In the genomic region with DNA sequence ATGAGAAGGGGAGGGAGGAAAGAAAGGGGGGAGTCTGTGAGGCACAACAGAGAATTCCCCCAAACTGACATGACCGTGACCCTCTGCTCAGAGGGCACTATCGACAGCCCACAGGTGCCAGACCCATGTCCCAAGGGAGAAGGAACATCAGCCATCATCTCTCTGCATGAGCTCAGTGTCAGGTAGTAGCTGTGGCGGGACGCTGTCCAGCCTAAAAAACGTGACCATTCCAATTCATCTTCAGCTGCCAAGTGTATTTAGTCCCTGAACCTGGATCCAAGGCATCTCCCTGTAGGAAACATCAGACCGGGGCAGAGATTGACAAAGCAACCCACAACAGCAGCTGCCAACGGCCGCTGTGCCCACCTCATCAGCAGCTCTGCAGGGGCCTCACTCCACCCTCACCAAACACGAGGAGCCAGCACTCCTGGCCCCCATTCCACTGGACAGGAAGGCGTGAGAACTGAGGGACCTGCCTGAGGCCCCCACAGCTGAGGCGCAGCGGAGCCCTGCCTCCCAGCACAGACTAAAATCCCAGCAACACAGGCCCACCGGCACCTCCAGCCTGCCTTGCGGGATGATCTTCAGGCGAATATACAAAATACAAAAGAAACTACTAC, we compare ENCODE assay signal across 17 cellular contexts. TPM values are rescaled to one million over a fixed set of nuclear protein-coding genes. Genes with fewer than 3 reads are reported as not detected.
A peak's percentile ranks its signal among the peaks of the same experiment; 100 is the strongest.
DNase-seq lines count a peak whose midpoint lies in the region; ATAC-seq, FAIRE-seq and TF ChIP-seq lines count a peak whose summit lies in the region.
"Had no signal": no experiment of that assay in that cellular context is flagged by ENCODE, and none has a peak within 500 bp of the region (broad histone marks: within the 10 kb centered on the region; RNA-seq: fewer than 3 reads in every experiment).

No MANE protein-coding gene starts in this region.

- H3K18ac ChIP-seq in mesendoderm (ENCODE audit: low read length): no peak overlapping the region

- TF ChIP-seq POLR2A in K562 (conservative IDR thresholded peaks at IDR 0.05) (no peak), thyroid gland (IDR thresholded peaks at IDR 0.05) (no peak)

- H3K79me2 ChIP-seq in K562 (ENCODE audit: control insufficient read depth, insufficient read depth, low read length) (no peaks in the 10 kb centered on the region; the same call in 2 of the 3 replicates), mesendoderm (ENCODE audit: control insufficient read depth, insufficient read depth, low read length) (no peaks in the 10 kb centered on the region)

- H3K27me3 ChIP-seq in K562 (ENCODE audit: control insufficient read depth in 2 of 2, insufficient read depth in 2 of 2, low read length in 2 of 2) (peaks cover 3 to 9% of the 10 kb centered on the region in 2 experiments; a peak in 2 of 5 replicates), lung (ENCODE audit: control insufficient read depth, insufficient read depth) (no peaks in the 10 kb centered on the region), thyroid gland (no peaks in the 10 kb centered on the region), mesendoderm (ENCODE audit: insufficient read depth, low read length, poor library complexity) (no peaks in the 10 kb centered on the region)
- H3K27me3 ChIP-seq: pancreas had no signal

- no peak for TF ChIP-seq RAD21 in K562 (CRISPR knock-in tag; conservative IDR thresholded peaks at IDR 0.05 in 1 of 2, IDR thresholded peaks at IDR 0.05 in 1 of 2)

- no peaks in the 10 kb centered on the region for H3K9me1 ChIP-seq in K562 (ENCODE audit: control insufficient read depth, insufficient read depth, low read length)

- H3K9me3 Mint-ChIP-seq in activated CD4-positive, alpha-beta T cell treated with anti-CD3 and anti-CD28 coated beads for 36 hours (ENCODE audit: low read depth): no peaks in the 10 kb centered on the region
- peaks cover 3% of the 10 kb centered on the region for H3K9me3 Mint-ChIP-seq in glutamatergic neuron (ENCODE audit: unreplicated experiment)
- H3K9me3 Mint-ChIP-seq: activated CD4-positive, alpha-beta T cell treated with anti-CD3 and anti-CD28 coated beads, Interleukin-2, amount 10 ng/mL, durations not matched to agents 7 days and 5 days; stimulated activated memory B cell treated with anti-CD40 and anti-IgM and Interleukin-4, amounts not matched to agents 10 μg/mL and 1 μg/mL and 100 μg/mL, for 72 hours had no signal

- CTCF ChIA-PET in activated CD4-positive, alpha-beta T cell treated with anti-CD3 and anti-CD28 coated beads for 36 hours (lab: Charles Lee): interaction anchor here (0.6 to 7.7 kb wide), 6 partner anchors 9 to 92 kb away, joined by 3 to 100 read pairs (median 5); a partner anchor contains a TSS
- CTCF ChIA-PET in K562 (lab: Yijun Ruan, JAX; ENCODE audit: low intra/inter-chr PET ratio): no interaction called here

- H3K36me3 ChIP-seq in K562 (ENCODE audit: control insufficient read depth, insufficient read depth, low read length): peaks cover 57% of the 10 kb centered on the region; the same call in 2 of the 3 replicates
- peaks cover 3 to 50% of the 10 kb centered on the region in 2 donors for H3K36me3 ChIP-seq in lung (ENCODE audit: control insufficient read depth in 2 of 2, insufficient read depth in 2 of 2, low read length in 2 of 2)
- peaks cover 36 to 42% of the 10 kb centered on the region in 2 donors for H3K36me3 ChIP-seq in thyroid gland
- H3K36me3 ChIP-seq in mesendoderm (ENCODE audit: control insufficient read depth, insufficient read depth, low read length): peaks cover 5% of the 10 kb centered on the region

- peak overlapping the region; percentile 77 for H3K27ac Mint-ChIP-seq in activated CD4-positive, alpha-beta T cell treated with anti-CD3 and anti-CD28 coated beads for 36 hours
- no peak overlapping the region for H3K27ac Mint-ChIP-seq in glutamatergic neuron (ENCODE audit: unreplicated experiment)
- H3K27ac Mint-ChIP-seq: activated CD4-positive, alpha-beta T cell treated with anti-CD3 and anti-CD28 coated beads, Interleukin-2, amount 10 ng/mL, durations not matched to agents 7 days and 5 days; stimulated activated memory B cell treated with anti-CD40 and anti-IgM and Interleukin-4, amounts not matched to agents 10 μg/mL and 1 μg/mL and 100 μg/mL, for 72 hours had no signal

- H3K4me1 Mint-ChIP-seq in activated CD4-positive, alpha-beta T cell treated with anti-CD3 and anti-CD28 coated beads for 36 hours: peaks cover 19% of the 10 kb centered on the region
- peaks cover 1% of the 10 kb centered on the region for H3K4me1 Mint-ChIP-seq in glutamatergic neuron (ENCODE audit: low read depth, unreplicated experiment)

- no TSS peak for BruUV-seq in K562 (replicated peaks; lab: Mats Ljungman, UMichigan)

- POLR2A ChIA-PET in activated CD4-positive, alpha-beta T cell treated with anti-CD3 and anti-CD28 coated beads for 36 hours (lab: Charles Lee): interaction anchor here (0.8 to 1.0 kb wide), 3 partner anchors 9 to 74 kb away, joined by 3 to 6 read pairs (median 3); a partner anchor contains a TSS
- POLR2A ChIA-PET in K562 (lab: Yijun Ruan, JAX): interaction anchor here (0.7 to 1.7 kb wide), 7 partner anchors 9 to 134 kb away, joined by 3 to 8 read pairs (median 4); a partner anchor contains a TSS

- peaks cover 20% of the 10 kb centered on the region for H4K20me1 ChIP-seq in K562 (replicated peaks; ENCODE audit: control insufficient read depth, insufficient read depth, low read length)

- no peak overlapping the region for H2BK5ac ChIP-seq in mesendoderm (ENCODE audit: low read length)

- in situ Hi-C loops in K562 (cut with MboI): no loop called here

- no peak overlapping the region for H3K23ac ChIP-seq in mesendoderm (ENCODE audit: low read length)

- intact Hi-C loops in activated CD4-positive, alpha-beta T cell treated with anti-CD3 and anti-CD28 coated beads for 36 hours (cut with DNase I, micrococcal nuclease): loop anchor here in 1 of 2 experiments (5.0 kb wide), 1 partner anchor 36 kb away; no protein-coding TSS in a partner anchor
- intact Hi-C loops in K562 (cut with micrococcal nuclease) (loop anchor here (5.0 kb wide), 1 partner anchor 221 kb away; no protein-coding TSS in a partner anchor), thyroid gland (cut with DNase I) (no loop called here)

- H3K56ac ChIP-seq in mesendoderm (ENCODE audit: low read length): no peak overlapping the region

- no peaks in the 10 kb centered on the region for H3K27me3 Mint-ChIP-seq in activated CD4-positive, alpha-beta T cell treated with anti-CD3 and anti-CD28 coated beads for 36 hours
- H3K27me3 Mint-ChIP-seq in glutamatergic neuron (ENCODE audit: unreplicated experiment): peaks cover 2% of the 10 kb centered on the region
- H3K27me3 Mint-ChIP-seq: stimulated activated memory B cell treated with anti-CD40 and anti-IgM and Interleukin-4, amounts not matched to agents 10 μg/mL and 1 μg/mL and 100 μg/mL, for 72 hours had no signal

- no peak overlapping the region for H2BK15ac ChIP-seq in mesendoderm (replicated peaks; ENCODE audit: low read depth)

- no peak overlapping the region for H3K4ac ChIP-seq in mesendoderm (ENCODE audit: low read depth, low read length)

- H3K9ac ChIP-seq in K562 (ENCODE audit: insufficient read depth in 1 of 2, low read depth in 2 of 2, low read length in 2 of 2) (no peak overlapping the region), mesendoderm (ENCODE audit: low read length) (no peak overlapping the region)

- H2BK120ac ChIP-seq in mesendoderm (ENCODE audit: low read depth, low read length): no peak overlapping the region

- TF ChIP-seq CTCF in K562 (IDR thresholded peaks at IDR 0.05 in 2 of 3, conservative IDR thresholded peaks at IDR 0.05 in 1 of 3; ENCODE audit: insufficient read depth in 2 of 3, low read depth in 1 of 3, low read length in 3 of 3) (no peak), lung (IDR thresholded peaks at IDR 0.05; ENCODE audit: control extremely low read depth, extremely low read depth) (no peak), thyroid gland (IDR thresholded peaks at IDR 0.05) (no peak), glutamatergic neuron (IDR thresholded peaks at IDR 0.05; ENCODE audit: partially characterized antibody, unreplicated experiment) (no peak)

- H3K4me3 Mint-ChIP-seq in activated CD4-positive, alpha-beta T cell treated with anti-CD3 and anti-CD28 coated beads for 36 hours: no peak overlapping the region
- H3K4me3 Mint-ChIP-seq in glutamatergic neuron (ENCODE audit: unreplicated experiment): no peak overlapping the region
- H3K4me3 Mint-ChIP-seq: activated CD4-positive, alpha-beta T cell treated with anti-CD3 and anti-CD28 coated beads, Interleukin-2, amount 10 ng/mL, durations not matched to agents 7 days and 5 days; stimulated activated memory B cell treated with anti-CD40 and anti-IgM and Interleukin-4, amounts not matched to agents 10 μg/mL and 1 μg/mL and 100 μg/mL, for 72 hours had no signal

- no peak for TF ChIP-seq EP300 in K562 (IDR thresholded peaks at IDR 0.05; ENCODE audit: low read length)

- peaks cover 11% of the 10 kb centered on the region for H3K36me3 Mint-ChIP-seq in activated CD4-positive, alpha-beta T cell treated with anti-CD3 and anti-CD28 coated beads for 36 hours (ENCODE audit: low read depth)
- no peaks in the 10 kb centered on the region for H3K36me3 Mint-ChIP-seq in glutamatergic neuron (ENCODE audit: unreplicated experiment)

- H2AK5ac ChIP-seq in mesendoderm (ENCODE audit: low read length): no peak overlapping the region

- H3K4me3 ChIP-seq in K562 (no peak overlapping the region), lung (no peak overlapping the region), thyroid gland (replicated peaks in 1 of 3) (no peak overlapping the region), mesendoderm (ENCODE audit: low read length) (no peak overlapping the region)
- H3K4me3 ChIP-seq: pancreas had no signal

- no peak overlapping the region for H3K4me2 ChIP-seq in K562 (ENCODE audit: insufficient read depth, low read length)
- H3K4me2 ChIP-seq in mesendoderm (ENCODE audit: low read length): no peak overlapping the region

- no peak overlapping the region; the same call in 2 of the 3 replicates for H3K27ac ChIP-seq in K562 (ENCODE audit: extremely low read depth, low read depth, low read length)
- peak overlapping the region; percentile 10 to 26 for H3K27ac ChIP-seq in lung (ENCODE audit: low read depth in 1 of 2, low read length in 1 of 2)
- H3K27ac ChIP-seq in thyroid gland: peak overlapping the region; percentile 86 to 98 (median 98)
- no peak overlapping the region for H3K27ac ChIP-seq in mesendoderm (ENCODE audit: low read depth, low read length)

- 87% methylated on average over 15 of the region's 15 CpGs for WGBS in K562 (ENCODE audit: insufficient coverage, low coverage, missing lambda C conversion rate)
- 90 to 94% methylated on average over 15 of the region's 15 CpGs for WGBS in lung, 2 donors
- WGBS in thyroid gland, 2 donors: 90 to 92% methylated on average over 8 to 11 of the region's 15 CpGs
- no CpG with 5 or more reads among the region's 15 CpGs for WGBS in mesendoderm (ENCODE audit: extremely low coverage, insufficient coverage, low lambda C conversion rate)

- DNase-seq in activated CD4-positive, alpha-beta T cell treated with anti-CD3 and anti-CD28 coated beads for 36 hours: no peak
- DNase-seq in activated CD4-positive, alpha-beta T cell treated with anti-CD3 and anti-CD28 coated beads for 4 hours: no peak
- DNase-seq in K562 (ENCODE audit: extremely low read depth in 1 of 4, low spot score in 3 of 4) (no peak), lung (ENCODE audit: low spot score) (no peak), thyroid gland (no peak), glutamatergic neuron (no peak), mesendoderm (no peak), middle frontal gyrus (ENCODE audit: extremely low spot score, low spot score) (no peak)
- DNase-seq: 8988T; activated CD4-positive, alpha-beta T cell treated with anti-CD3 and anti-CD28 coated beads, Interleukin-2, amount 10 ng/mL, durations not matched to agents 7 days and 5 days; activated naive CD4-positive, alpha-beta T cell; COR-L47; NK-92 treated with Interleukin-12 subunit alpha and Interleukin-12 subunit beta, amount 100 ng/mL, for 24 hours had no signal

- no peak overlapping the region for H4K8ac ChIP-seq in mesendoderm (ENCODE audit: low read depth, low read length)

- H3K9me3 ChIP-seq in K562 (replicated peaks; ENCODE audit: control insufficient read depth, insufficient read depth, low read depth, low read length): peaks cover 2% of the 10 kb centered on the region; the same call in 1 of the 2 replicates
- no peaks in the 10 kb centered on the region for H3K9me3 ChIP-seq in lung (ENCODE audit: control insufficient read depth in 2 of 2, insufficient read depth in 1 of 2, low read length in 1 of 2)
- H3K9me3 ChIP-seq in thyroid gland: no peaks in the 10 kb centered on the region
- H3K9me3 ChIP-seq: pancreas had no signal

- no peak overlapping the region for H4K5ac ChIP-seq in mesendoderm (ENCODE audit: low read length)

- FAIRE-seq in K562 (lab: Jason Lieb, UNC): no peak
- FAIRE-seq: pancreas had no signal

- H2AFZ ChIP-seq in K562 (ENCODE audit: low read depth, low read length): no peak overlapping the region

- no peak for ATAC-seq in activated CD4-positive, alpha-beta T cell treated with anti-CD3 and anti-CD28 coated beads for 36 hours
- ATAC-seq in K562: no peak
- ATAC-seq in lung (ENCODE audit: insufficient read depth, low FRiP score): no peak
- ATAC-seq: pancreas; stimulated activated memory B cell treated with anti-CD40 and anti-IgM and Interleukin-4, amounts not matched to agents 10 μg/mL and 1 μg/mL and 100 μg/mL, for 72 hours had no signal

- H3K4me1 ChIP-seq in K562 (replicated peaks in 1 of 2; ENCODE audit: control insufficient read depth in 2 of 2, insufficient read depth in 2 of 2, low read length in 2 of 2) (peaks cover 7 to 42% of the 10 kb centered on the region in 2 experiments; a peak in 3 of 5 replicates), lung (ENCODE audit: control insufficient read depth in 2 of 2, insufficient read depth in 2 of 2, low read length in 2 of 2) (peaks cover 0 to 15% of the 10 kb centered on the region in 2 donors), thyroid gland (peaks cover 17 to 36% of the 10 kb centered on the region in 2 donors), mesendoderm (ENCODE audit: control insufficient read depth, low read depth, low read length) (no peaks in the 10 kb centered on the region)

- peaks cover 5% of the 10 kb centered on the region for H3K79me1 ChIP-seq in mesendoderm (ENCODE audit: low read length)

RNA-seq across cellular contexts. Expression of a gene that starts 8.6 kb away (rescaled TPM):
- total RNA-seq in activated CD4-positive, alpha-beta T cell treated with anti-CD3 and anti-CD28 coated beads for 36 hours: 10 to 100 TPM; 44.4 to 45.7 TPM
- total RNA-seq in K562 (2011; cell fraction: chromatin; rRNA removed; ENCODE audit: low replicate concordance): 116 and 351 TPM in 2 replicates
- 244 and 250 TPM in 2 replicates for total RNA-seq in K562 (2011; cell fraction: nucleolus; rRNA removed)
- total RNA-seq in K562 (2011; cell fraction: nucleoplasm; rRNA removed): 152 and 153 TPM in 2 replicates
- total RNA-seq in K562 (2014; rRNA removed): 26.2 and 43.0 TPM in 2 replicates
- 7.9 and 9.8 TPM in 2 replicates for total RNA-seq in K562 (2014; rRNA removed; fragmentation: Illumina TruSeq; extraction: Trizol)
- 22.3 and 23.0 TPM in 2 replicates for total RNA-seq in K562 (2015; rRNA removed; fragmentation: Illumina TruSeq; extraction: Trizol)
- 46.6 and 55.0 TPM in 2 replicates for total RNA-seq in K562 (2021)
- 16.7 and 31.2 TPM in 2 replicates for polyA plus RNA-seq in K562 (2011; rRNA removed)
- 19.9 and 24.5 TPM in 2 replicates for polyA plus RNA-seq in K562 (2011; cell fraction: cytosol; rRNA removed)
- 377 and 587 TPM in 2 replicates for polyA plus RNA-seq in K562 (2011; cell fraction: nucleus; rRNA removed)
- 49.7 and 55.2 TPM in 2 replicates for polyA plus RNA-seq in K562 (2012)
- 21.0 and 35.4 TPM in 2 replicates for polyA plus RNA-seq in K562 (2014; fragmentation: Illumina TruSeq; extraction: Trizol)
- polyA plus RNA-seq in K562 (2014; fragmentation: Nextera tagmentation; extraction: Ambion mirVana): 1 to 10 TPM; 1.5 TPM
- 64.8 and 74.8 TPM in 2 replicates for polyA plus RNA-seq in K562 (2014; rRNA removed)
- polyA minus RNA-seq in K562 (2011; rRNA and poly(A)+ RNA removed): 15.9 and 16.8 TPM in 2 replicates
- 12.5 and 15.9 TPM in 2 replicates for polyA minus RNA-seq in K562 (2011; cell fraction: cytosol; rRNA and poly(A)+ RNA removed)
- polyA minus RNA-seq in K562 (2011; cell fraction: nucleus; rRNA and poly(A)+ RNA removed): 100 and 102 TPM in 2 replicates
- total RNA-seq in lung: 10 to 100 TPM; 42.3 to 53.1 TPM
- polyA plus RNA-seq in lung: 10 to 100 TPM; 36.1 to 44.2 TPM
- total RNA-seq in thyroid gland: 10 to 100 TPM; 29.4 to 64.2 (median 56.3) TPM
- 74.7 TPM for total RNA-seq in glutamatergic neuron (ENCODE audit: unreplicated experiment)
- 40.2 TPM for polyA plus RNA-seq in mesendoderm (2013, experiment 1 of 2)
- 40.2 TPM for polyA plus RNA-seq in mesendoderm (2013, experiment 2 of 2)

RNA-seq across cellular contexts. Expression of a gene that starts 12.7 kb away (rescaled TPM):
- under 1 TPM; 0.16 to 0.18 TPM for total RNA-seq in activated CD4-positive, alpha-beta T cell treated with anti-CD3 and anti-CD28 coated beads for 36 hours
- not detected in 2 replicates for total RNA-seq in K562 (2011; cell fraction: chromatin; rRNA removed; ENCODE audit: low replicate concordance)
- total RNA-seq in K562 (2011; cell fraction: nucleolus; rRNA removed): not detected in 2 replicates
- total RNA-seq in K562 (2011; cell fraction: nucleoplasm; rRNA removed): not detected in 2 replicates
- total RNA-seq in K562 (2014; rRNA removed) (not detected in 2 replicates), K562 (2014; rRNA removed; fragmentation: Illumina TruSeq; extraction: Trizol) (not detected in 2 replicates), K562 (2015; rRNA removed; fragmentation: Illumina TruSeq; extraction: Trizol) (not detected in 2 replicates), K562 (2021) (not detected in 2 replicates), lung (under 1 TPM; 0.71 to 0.83 TPM), thyroid gland (under 1 TPM; 0.24 to 0.78 (median 0.54) TPM), glutamatergic neuron (ENCODE audit: unreplicated experiment) (not detected)
- polyA plus RNA-seq in K562 (2011; rRNA removed) (not detected in 2 replicates), K562 (2014; fragmentation: Illumina TruSeq; extraction: Trizol) (not detected in 2 replicates), K562 (2014; fragmentation: Nextera tagmentation; extraction: Ambion mirVana) (not detected), K562 (2014; rRNA removed) (0.07 TPM in 1 of 2 replicates, not detected in the other), lung (under 1 TPM; 0.06 to 0.14 TPM)
- polyA plus RNA-seq in K562 (2011; cell fraction: cytosol; rRNA removed): not detected in 2 replicates
- not detected in 2 replicates for polyA plus RNA-seq in K562 (2011; cell fraction: nucleus; rRNA removed)
- not detected in 2 replicates for polyA plus RNA-seq in K562 (2012)
- polyA minus RNA-seq in K562 (2011; rRNA and poly(A)+ RNA removed): not detected in 2 replicates
- polyA minus RNA-seq in K562 (2011; cell fraction: cytosol; rRNA and poly(A)+ RNA removed): not detected in 2 replicates
- not detected in 2 replicates for polyA minus RNA-seq in K562 (2011; cell fraction: nucleus; rRNA and poly(A)+ RNA removed)
- polyA plus RNA-seq in mesendoderm (2013, experiment 1 of 2): 0.48 TPM
- 0.48 TPM for polyA plus RNA-seq in mesendoderm (2013, experiment 2 of 2)
- total RNA-seq: activated CD4-positive, alpha-beta T cell treated with anti-CD3 and anti-CD28 coated beads, Interleukin-2, amount 10 ng/mL, durations not matched to agents 7 days and 5 days; kidney epithelial cell; M059J had no signal

RNA-seq across cellular contexts. Expression of a gene that starts 33.1 kb away (rescaled TPM):
- under 1 TPM in 1 of 2 experiments, not detected in 1; 0.39 TPM for total RNA-seq in activated CD4-positive, alpha-beta T cell treated with anti-CD3 and anti-CD28 coated beads for 36 hours
- total RNA-seq in K562 (2011; cell fraction: chromatin; rRNA removed; ENCODE audit: low replicate concordance): not detected in 2 replicates
- not detected in 2 replicates for total RNA-seq in K562 (2011; cell fraction: nucleolus; rRNA removed)
- total RNA-seq in K562 (2011; cell fraction: nucleoplasm; rRNA removed): not detected in 2 replicates
- total RNA-seq in K562 (2014; rRNA removed) (not detected in 2 replicates), K562 (2014; rRNA removed; fragmentation: Illumina TruSeq; extraction: Trizol) (not detected in 2 replicates), K562 (2015; rRNA removed; fragmentation: Illumina TruSeq; extraction: Trizol) (not detected in 2 replicates), K562 (2021) (not detected in 2 replicates), lung (10 to 100 TPM; 12.5 to 38.5 TPM), thyroid gland (10 to 100 TPM in 1 of 4 donors, 1 to 10 TPM in 3; 1.5 to 11.2 (median 2.8) TPM), glutamatergic neuron (ENCODE audit: unreplicated experiment) (0.56 TPM)
- polyA plus RNA-seq in K562 (2011; rRNA removed) (not detected in 2 replicates), K562 (2014; fragmentation: Illumina TruSeq; extraction: Trizol) (not detected in 2 replicates), K562 (2014; fragmentation: Nextera tagmentation; extraction: Ambion mirVana) (not detected), K562 (2014; rRNA removed) (0.01 and 0.23 TPM in 2 replicates), lung (10 to 100 TPM; 11.5 to 12.3 TPM)
- polyA plus RNA-seq in K562 (2011; cell fraction: cytosol; rRNA removed): 0.03 TPM in 1 of 2 replicates, not detected in the other
- 0.04 and 0.20 TPM in 2 replicates for polyA plus RNA-seq in K562 (2011; cell fraction: nucleus; rRNA removed)
- polyA plus RNA-seq in K562 (2012): 0.14 and 0.18 TPM in 2 replicates
- polyA minus RNA-seq in K562 (2011; rRNA and poly(A)+ RNA removed): not detected in 2 replicates
- polyA minus RNA-seq in K562 (2011; cell fraction: cytosol; rRNA and poly(A)+ RNA removed): not detected in 2 replicates
- not detected in 2 replicates for polyA minus RNA-seq in K562 (2011; cell fraction: nucleus; rRNA and poly(A)+ RNA removed)
- polyA plus RNA-seq in mesendoderm (2013, experiment 1 of 2): 0.03 TPM
- 0.06 TPM for polyA plus RNA-seq in mesendoderm (2013, experiment 2 of 2)
- total RNA-seq: kidney epithelial cell, M059J had no signal

RNA-seq across cellular contexts. Expression of a gene that starts 33.3 kb away (rescaled TPM):
- total RNA-seq in activated CD4-positive, alpha-beta T cell treated with anti-CD3 and anti-CD28 coated beads for 36 hours: 10 to 100 TPM in 1 of 2 experiments, 1 to 10 TPM in 1; 7.4 to 11.4 TPM
- total RNA-seq in K562 (2011; cell fraction: chromatin; rRNA removed; ENCODE audit: low replicate concordance): 41.6 and 67.8 TPM in 2 replicates
- 17.2 and 22.9 TPM in 2 replicates for total RNA-seq in K562 (2011; cell fraction: nucleolus; rRNA removed)
- 32.9 and 33.4 TPM in 2 replicates for total RNA-seq in K562 (2011; cell fraction: nucleoplasm; rRNA removed)
- total RNA-seq in K562 (2014; rRNA removed) (19.7 and 20.5 TPM in 2 replicates), K562 (2014; rRNA removed; fragmentation: Illumina TruSeq; extraction: Trizol) (31.5 and 36.4 TPM in 2 replicates), K562 (2015; rRNA removed; fragmentation: Illumina TruSeq; extraction: Trizol) (38.6 and 39.9 TPM in 2 replicates), K562 (2021) (26.4 and 27.7 TPM in 2 replicates), lung (10 to 100 TPM; 17.4 to 41.3 TPM), thyroid gland (10 to 100 TPM; 37.2 to 82.9 (median 59.5) TPM), glutamatergic neuron (ENCODE audit: unreplicated experiment) (81.7 TPM)
- polyA plus RNA-seq in K562 (2011; rRNA removed) (41.2 and 45.7 TPM in 2 replicates), K562 (2014; fragmentation: Illumina TruSeq; extraction: Trizol) (24.1 and 26.9 TPM in 2 replicates), K562 (2014; fragmentation: Nextera tagmentation; extraction: Ambion mirVana) (10 to 100 TPM; 14.8 to 16.3 TPM), K562 (2014; rRNA removed) (25.8 and 31.0 TPM in 2 replicates), lung (10 to 100 TPM; 12.6 to 16.0 TPM)
- 14.2 and 29.2 TPM in 2 replicates for polyA plus RNA-seq in K562 (2011; cell fraction: cytosol; rRNA removed)
- polyA plus RNA-seq in K562 (2011; cell fraction: nucleus; rRNA removed): 21.6 and 41.6 TPM in 2 replicates
- polyA plus RNA-seq in K562 (2012): 30.0 and 50.6 TPM in 2 replicates
- 44.1 and 45.6 TPM in 2 replicates for polyA minus RNA-seq in K562 (2011; rRNA and poly(A)+ RNA removed)
- 13.4 and 18.9 TPM in 2 replicates for polyA minus RNA-seq in K562 (2011; cell fraction: cytosol; rRNA and poly(A)+ RNA removed)
- 8.1 and 13.8 TPM in 2 replicates for polyA minus RNA-seq in K562 (2011; cell fraction: nucleus; rRNA and poly(A)+ RNA removed)
- 16.0 TPM for polyA plus RNA-seq in mesendoderm (2013, experiment 1 of 2)
- 15.8 TPM for polyA plus RNA-seq in mesendoderm (2013, experiment 2 of 2)

Comparison
In these comparisons a context has a peak if more than half of its experiments do, and no peak if none do; other contexts are left out.
1. H3K27ac ChIP-seq: peak in lung (2 of 2) and thyroid gland (3 of 3); none in K562 (single experiment) and mesendoderm (single experiment).